8 cellular contexts compared by ENCODE assay signal in genomic region chr7:151247611-151248176, GRCh38. TPM values are rescaled to one million over a fixed set of nuclear protein-coding genes. Genes with fewer than 3 reads are reported as not detected.
DNase-seq lines count a peak whose midpoint lies in the region; FAIRE-seq and TF ChIP-seq lines count a peak whose summit lies in the region.

No MANE protein-coding gene starts in this region.

- peak; percentile 22 for DNase-seq in NCI-H460 (ENCODE audit: extremely low read depth, low read depth)
- no peak for DNase-seq in endothelial cell of umbilical vein (ENCODE audit: low read depth, low spot score)
- DNase-seq in neural progenitor cell (ENCODE audit: low spot score), result peak; percentile 46
- no peak for DNase-seq in HCEC 1CT
- no peak for DNase-seq in NCI-H1048 (lab: John Stamatoyannopoulos, UW)
- DNase-seq in globus pallidus (ENCODE audit: low spot score), result no peak
- no peak for DNase-seq in NCI-H526 treated with DMSO at 0.1 percent for 48 hours (lab: John Stamatoyannopoulos, UW)

- H3K4me1 Mint-ChIP-seq in neural progenitor cell, result peaks cover 72% of the 10 kb centered on the region

- no peaks in the 10 kb centered on the region for H4K20me1 ChIP-seq in endothelial cell of umbilical vein (replicated peaks; ENCODE audit: control insufficient read depth, extremely low read depth, insufficient read depth, low read length)
- H4K20me1 ChIP-seq in neural progenitor cell (ENCODE audit: low read depth), result peaks cover 36% of the 10 kb centered on the region

- no peak for TF ChIP-seq POLR2A in endothelial cell of umbilical vein (IDR thresholded peaks at IDR 0.05; ENCODE audit: low read depth, low read length)

- H3K9ac ChIP-seq in endothelial cell of umbilical vein (replicated peaks; ENCODE audit: extremely low read depth, insufficient read depth, low read length) (no peak overlapping the region), neural progenitor cell (no peak overlapping the region)

- H3K4me2 ChIP-seq in endothelial cell of umbilical vein (ENCODE audit: insufficient read depth, low read length) (peak overlapping the region; percentile 55), neural progenitor cell (peak overlapping the region; percentile 95)

- no peak overlapping the region for H3K27ac Mint-ChIP-seq in neural progenitor cell

- no peak for FAIRE-seq in endothelial cell of umbilical vein (lab: Jason Lieb, UNC)

- H2AFZ ChIP-seq in endothelial cell of umbilical vein (ENCODE audit: low read depth, low read length) (peak overlapping the region; percentile 30), neural progenitor cell (replicated peaks) (no peak overlapping the region)

- POLR2A ChIA-PET in endothelial cell of umbilical vein (lab: Charles Lee), result interaction anchor here (1.0 kb wide), 1 partner anchor 20 kb away, joined by 3 read pairs; the partner anchor contains the start of gene ABCF2

- H3K27me3 Mint-ChIP-seq in neural progenitor cell (ENCODE audit: insufficient read depth, low read depth), result peaks cover 21% of the 10 kb centered on the region

- no TSS peak for BruUV-seq in endothelial cell of umbilical vein (replicated peaks; lab: Mats Ljungman, UMichigan)

- H3K27ac ChIP-seq in C4-2B (peak overlapping the region; percentile 77), endothelial cell of umbilical vein (ENCODE audit: insufficient read depth, low read depth, low read length) (no peak overlapping the region), neural progenitor cell (no peak overlapping the region)

- no peaks in the 10 kb centered on the region for H3K36me3 Mint-ChIP-seq in neural progenitor cell

- TF ChIP-seq CTCF in C4-2B (conservative IDR thresholded peaks at IDR 0.05) (no peak), endothelial cell of umbilical vein (IDR thresholded peaks at IDR 0.05; ENCODE audit: extremely low read depth in 1 of 2, insufficient read depth in 1 of 2, low read depth in 1 of 2, low read length in 2 of 2) (no peak), neural progenitor cell (IDR thresholded peaks at IDR 0.05) (no peak)

- no peaks in the 10 kb centered on the region for H3K9me3 ChIP-seq in endothelial cell of umbilical vein (replicated peaks; ENCODE audit: control insufficient read depth, insufficient read depth, low read length)
- no peaks in the 10 kb centered on the region for H3K9me3 ChIP-seq in neural progenitor cell (ENCODE audit: low read depth)

- H3K9me1 ChIP-seq in endothelial cell of umbilical vein (replicated peaks; ENCODE audit: control insufficient read depth, extremely low read depth, insufficient read depth, low read length), result no peaks in the 10 kb centered on the region

- H3K79me2 ChIP-seq in endothelial cell of umbilical vein (ENCODE audit: control insufficient read depth, insufficient read depth, low read length) (no peaks in the 10 kb centered on the region), neural progenitor cell (ENCODE audit: low read depth) (no peaks in the 10 kb centered on the region)

- H3K36me3 ChIP-seq in endothelial cell of umbilical vein (ENCODE audit: control insufficient read depth in 2 of 2, extremely low read depth in 1 of 2, insufficient read depth in 2 of 2, low read length in 2 of 2), result no peaks in the 10 kb centered on the region
- no peaks in the 10 kb centered on the region for H3K36me3 ChIP-seq in neural progenitor cell

- H3K27me3 ChIP-seq in endothelial cell of umbilical vein (ENCODE audit: control insufficient read depth in 2 of 2, insufficient read depth in 2 of 2, low read length in 2 of 2), result peaks cover 0 to 6% of the 10 kb centered on the region in 2 experiments
- H3K27me3 ChIP-seq in neural progenitor cell, result peaks cover 73% of the 10 kb centered on the region

- dilution Hi-C loops in endothelial cell of umbilical vein (cut with MboI; ENCODE audit: extremely low pct_ligation_motif_present, low sequenced_read_pairs), result no loop called here

- H3F3A ChIP-seq in neural progenitor cell (ENCODE audit: low read depth), result peaks cover 58% of the 10 kb centered on the region

- H3K4me1 ChIP-seq in endothelial cell of umbilical vein (ENCODE audit: control insufficient read depth, extremely low read depth, insufficient read depth, low read length) (peaks cover 15% of the 10 kb centered on the region), neural progenitor cell (peaks cover 69% of the 10 kb centered on the region)

- intact Hi-C loops in endothelial cell of umbilical vein (cut with micrococcal nuclease), result no loop called here

- peak overlapping the region in 2 of 3 experiments; percentile 17 to 57 for H3K4me3 ChIP-seq in endothelial cell of umbilical vein (replicated peaks in 1 of 3; ENCODE audit: insufficient read depth in 1 of 3, low read depth in 1 of 3, low read length in 3 of 3)
- H3K4me3 ChIP-seq in neural progenitor cell, result peak overlapping the region; percentile 52

- H3K4me3 Mint-ChIP-seq in neural progenitor cell, result peak overlapping the region; percentile 95

- CTCF ChIA-PET in endothelial cell of umbilical vein (lab: Charles Lee), result interaction anchor here (1.1 kb wide), 1 partner anchor 21 kb away, joined by 4 read pairs; the partner anchor contains the start of gene ABCF2

- no peaks in the 10 kb centered on the region for H3K9me3 Mint-ChIP-seq in neural progenitor cell

TF ChIP-seq in endothelial cell of umbilical vein, 7 proteins besides CTCF, POLR2A, EP300 and RAD21:
- no peak for TF ChIP-seq JUN (IDR thresholded peaks at IDR 0.05; ENCODE audit: borderline replicate concordance, insufficient read depth, insufficient read length, low read depth)
TF ChIP-seq in endothelial cell of umbilical vein: peak in this region for 0.

RNA-seq across cellular contexts. Expression of gene SMARCD3, which starts 0.8 kb away (rescaled TPM):
- 39.0 and 43.5 TPM in 2 replicates for total RNA-seq in NCI-H460 (2014; rRNA removed; shearing (Covaris generic))
- polyA plus RNA-seq in NCI-H460 (2014; cell fraction: nucleus; rRNA removed), result 146 and 166 TPM in 2 replicates
- total RNA-seq in endothelial cell of umbilical vein (5.9 and 6.1 TPM in 2 replicates), neural progenitor cell (ENCODE audit: low replicate concordance) (11.0 and 23.6 TPM in 2 replicates)
- 8.5 and 10.5 TPM in 2 replicates for polyA plus RNA-seq in endothelial cell of umbilical vein
- 5.6 and 6.0 TPM in 2 replicates for polyA plus RNA-seq in endothelial cell of umbilical vein (2011; cell fraction: cytosol; rRNA removed)
- polyA plus RNA-seq in endothelial cell of umbilical vein (2011; cell fraction: nucleus; rRNA removed), result 58.4 and 65.9 TPM in 2 replicates
- 10.2 and 13.5 TPM in 2 replicates for polyA plus RNA-seq in endothelial cell of umbilical vein (2012)
- polyA minus RNA-seq in endothelial cell of umbilical vein, result 4.0 and 7.0 TPM in 2 replicates
- 2.7 TPM for polyA minus RNA-seq in endothelial cell of umbilical vein (2011; cell fraction: cytosol; rRNA and poly(A)+ RNA removed)
- polyA minus RNA-seq in endothelial cell of umbilical vein (2011; cell fraction: nucleus; rRNA and poly(A)+ RNA removed), result 6.4 and 10.1 TPM in 2 replicates

RNA-seq across cellular contexts. Expression of gene CHPF2, which starts 15.4 kb away (rescaled TPM):
- 33.3 and 33.7 TPM in 2 replicates for total RNA-seq in NCI-H460 (2014; rRNA removed; shearing (Covaris generic))
- 71.4 and 79.1 TPM in 2 replicates for polyA plus RNA-seq in NCI-H460 (2014; cell fraction: nucleus; rRNA removed)
- total RNA-seq in endothelial cell of umbilical vein (73.0 and 75.0 TPM in 2 replicates), neural progenitor cell (ENCODE audit: low replicate concordance) (8.8 and 18.3 TPM in 2 replicates)
- 72.8 and 95.3 TPM in 2 replicates for polyA plus RNA-seq in endothelial cell of umbilical vein
- polyA plus RNA-seq in endothelial cell of umbilical vein (2011; cell fraction: cytosol; rRNA removed), result 39.1 and 62.9 TPM in 2 replicates
- polyA plus RNA-seq in endothelial cell of umbilical vein (2011; cell fraction: nucleus; rRNA removed), result 93.3 and 100 TPM in 2 replicates
- polyA plus RNA-seq in endothelial cell of umbilical vein (2012), result 47.8 and 57.1 TPM in 2 replicates
- 55.3 and 65.4 TPM in 2 replicates for polyA minus RNA-seq in endothelial cell of umbilical vein
- 13.4 TPM for polyA minus RNA-seq in endothelial cell of umbilical vein (2011; cell fraction: cytosol; rRNA and poly(A)+ RNA removed)
- 46.5 and 56.4 TPM in 2 replicates for polyA minus RNA-seq in endothelial cell of umbilical vein (2011; cell fraction: nucleus; rRNA and poly(A)+ RNA removed)

RNA-seq across cellular contexts. Expression of gene ABCF2, which starts 20.7 kb away (rescaled TPM):
- 70.0 and 73.6 TPM in 2 replicates for total RNA-seq in NCI-H460 (2014; rRNA removed; shearing (Covaris generic))
- 53.1 and 67.7 TPM in 2 replicates for polyA plus RNA-seq in NCI-H460 (2014; cell fraction: nucleus; rRNA removed)
- total RNA-seq in endothelial cell of umbilical vein, result 56.7 and 61.6 TPM in 2 replicates
- 43.0 and 45.3 TPM in 2 replicates for polyA plus RNA-seq in endothelial cell of umbilical vein
- polyA plus RNA-seq in endothelial cell of umbilical vein (2011; cell fraction: cytosol; rRNA removed), result 60.2 and 71.2 TPM in 2 replicates
- 44.3 and 57.2 TPM in 2 replicates for polyA plus RNA-seq in endothelial cell of umbilical vein (2011; cell fraction: nucleus; rRNA removed)
- polyA plus RNA-seq in endothelial cell of umbilical vein (2012), result 37.6 and 54.8 TPM in 2 replicates
- polyA minus RNA-seq in endothelial cell of umbilical vein, result 48.4 and 55.1 TPM in 2 replicates
- polyA minus RNA-seq in endothelial cell of umbilical vein (2011; cell fraction: cytosol; rRNA and poly(A)+ RNA removed), result 27.2 TPM
- 12.5 and 19.8 TPM in 2 replicates for polyA minus RNA-seq in endothelial cell of umbilical vein (2011; cell fraction: nucleus; rRNA and poly(A)+ RNA removed)
- 31.3 and 40.7 TPM in 2 replicates for total RNA-seq in neural progenitor cell (ENCODE audit: low replicate concordance)

RNA-seq across cellular contexts. Expression of gene H2BK1, which starts 37.4 kb away (rescaled TPM):
- not detected in 2 replicates for total RNA-seq in NCI-H460 (2014; rRNA removed; shearing (Covaris generic))
- polyA plus RNA-seq in NCI-H460 (2014; cell fraction: nucleus; rRNA removed), result not detected in 2 replicates
- not detected in 2 replicates for total RNA-seq in endothelial cell of umbilical vein
- polyA plus RNA-seq in endothelial cell of umbilical vein, result not detected in 2 replicates
- polyA plus RNA-seq in endothelial cell of umbilical vein (2011; cell fraction: cytosol; rRNA removed), result not detected in 2 replicates
- polyA plus RNA-seq in endothelial cell of umbilical vein (2011; cell fraction: nucleus; rRNA removed), result not detected in 2 replicates
- not detected in 2 replicates for polyA plus RNA-seq in endothelial cell of umbilical vein (2012)
- polyA minus RNA-seq in endothelial cell of umbilical vein, result 0.81 TPM in 1 of 2 replicates, not detected in the other
- polyA minus RNA-seq in endothelial cell of umbilical vein (2011; cell fraction: cytosol; rRNA and poly(A)+ RNA removed), result not detected
- polyA minus RNA-seq in endothelial cell of umbilical vein (2011; cell fraction: nucleus; rRNA and poly(A)+ RNA removed), result not detected in 2 replicates
- not detected in 2 replicates for total RNA-seq in neural progenitor cell (ENCODE audit: low replicate concordance)

Comparison
In these comparisons a context has a peak if more than half of its experiments do, and no peak if none do; other contexts are left out.
1. DNase-seq: peak in NCI-H460 (single experiment) and neural progenitor cell (single experiment); none in endothelial cell of umbilical vein (single experiment), HCEC 1CT (single experiment), NCI-H1048 (single experiment), globus pallidus (single experiment) and NCI-H526 treated with DMSO at 0.1 percent for 48 hours (single experiment).